8 cellular contexts compared by ENCODE assay signal in genomic region chr16:22191966-22192260, GRCh38. TPM values are rescaled to one million over a fixed set of nuclear protein-coding genes. Genes with fewer than 3 reads are reported as not detected.
DNase-seq lines count a peak whose midpoint lies in the region; ATAC-seq and TF ChIP-seq lines count a peak whose summit lies in the region.

No MANE protein-coding gene starts in this region.

- H3K36me3 Mint-ChIP-seq in activated naive CD8-positive, alpha-beta T cell treated with anti-CD3 and anti-CD28 coated beads, Interleukin-2, amount 10 ng/mL, durations not matched to agents 7 days and 5 days, result peaks cover 2% of the 10 kb centered on the region
- peaks cover 8 to 22% of the 10 kb centered on the region in 2 donors for H3K36me3 Mint-ChIP-seq in stimulated activated naive B cell treated with anti-CD40 and anti-IgM and Interleukin-4, amounts not matched to agents 10 μg/mL and 1 μg/mL and 100 μg/mL, for 72 hours

- no peak for DNase-seq in DND-41
- DNase-seq in NCI-H2227 (lab: John Stamatoyannopoulos, UW; ENCODE audit: unreplicated experiment), result peak; percentile 39
- no peak for DNase-seq in activated naive CD8-positive, alpha-beta T cell treated with anti-CD3 and anti-CD28 coated beads, Interleukin-2, amount 10 ng/mL, durations not matched to agents 7 days and 5 days
- DNase-seq in kidney epithelial cell (ENCODE audit: low read depth), result no peak
- DNase-seq in stimulated activated naive B cell treated with anti-CD40 and anti-IgM and Interleukin-4, amounts not matched to agents 10 μg/mL and 1 μg/mL and 100 μg/mL, for 72 hours, result no peak
- DNase-seq in HT-29 (ENCODE audit: low spot score), result no peak

- peak overlapping the region; percentile 98 for H3K4me3 Mint-ChIP-seq in activated naive CD8-positive, alpha-beta T cell treated with anti-CD3 and anti-CD28 coated beads, Interleukin-2, amount 10 ng/mL, durations not matched to agents 7 days and 5 days
- peak overlapping the region; percentile 73 to 91 for H3K4me3 Mint-ChIP-seq in stimulated activated naive B cell treated with anti-CD40 and anti-IgM and Interleukin-4, amounts not matched to agents 10 μg/mL and 1 μg/mL and 100 μg/mL, for 72 hours

- no peaks in the 10 kb centered on the region for H3K36me3 ChIP-seq in DND-41 (ENCODE audit: insufficient read depth, low read length)
- H3K36me3 ChIP-seq in kidney epithelial cell (ENCODE audit: control insufficient read depth, insufficient read depth, low read length), result no peaks in the 10 kb centered on the region

- H3K27me3 ChIP-seq in DND-41 (ENCODE audit: insufficient read depth, low read length, poor library complexity), result no peaks in the 10 kb centered on the region
- H3K27me3 ChIP-seq in kidney epithelial cell (ENCODE audit: control insufficient read depth, insufficient read depth, low read length), result no peaks in the 10 kb centered on the region

- POLR2A ChIA-PET in activated naive CD8-positive, alpha-beta T cell treated with anti-CD3 and anti-CD28 coated beads, Interleukin-2, amount 10 ng/mL, durations not matched to agents 7 days and 5 days (lab: Charles Lee), result interaction anchor here (1.2 to 4.6 kb wide), 7 partner anchors 10 to 185 kb away, joined by 3 to 27 read pairs (median 4); partner anchors contain the start of genes EEF2K and POLR3E

- H3K27ac Mint-ChIP-seq in activated naive CD8-positive, alpha-beta T cell treated with anti-CD3 and anti-CD28 coated beads, Interleukin-2, amount 10 ng/mL, durations not matched to agents 7 days and 5 days, result peak overlapping the region; percentile 92
- H3K27ac Mint-ChIP-seq in stimulated activated naive B cell treated with anti-CD40 and anti-IgM and Interleukin-4, amounts not matched to agents 10 μg/mL and 1 μg/mL and 100 μg/mL, for 72 hours, result peak overlapping the region; percentile 92

- no peak for TF ChIP-seq CTCF in DND-41 (IDR thresholded peaks at IDR 0.05; ENCODE audit: borderline replicate concordance, extremely low read depth, low read length, poor library complexity, severe bottlenecking)
- no peak for TF ChIP-seq CTCF in kidney epithelial cell (IDR thresholded peaks at IDR 0.05; ENCODE audit: insufficient read depth, low read length, poor library complexity, severe bottlenecking)

- ATAC-seq in DND-41 (ENCODE audit: insufficient read depth, low read depth) (no peak), HG03097 (IDR thresholded peaks at IDR 0.05; ENCODE audit: low FRiP score, unreplicated experiment) (no peak), GM19035 (IDR thresholded peaks at IDR 0.05; ENCODE audit: unreplicated experiment) (no peak)
- ATAC-seq in activated naive CD8-positive, alpha-beta T cell treated with anti-CD3 and anti-CD28 coated beads, Interleukin-2, amount 10 ng/mL, durations not matched to agents 7 days and 5 days (ENCODE audit: low read depth), result no peak
- no peak for ATAC-seq in stimulated activated naive B cell treated with anti-CD40 and anti-IgM and Interleukin-4, amounts not matched to agents 10 μg/mL and 1 μg/mL and 100 μg/mL, for 72 hours (replicated peaks)

- no peaks in the 10 kb centered on the region for H3K9me3 Mint-ChIP-seq in activated naive CD8-positive, alpha-beta T cell treated with anti-CD3 and anti-CD28 coated beads, Interleukin-2, amount 10 ng/mL, durations not matched to agents 7 days and 5 days
- H3K9me3 Mint-ChIP-seq in stimulated activated naive B cell treated with anti-CD40 and anti-IgM and Interleukin-4, amounts not matched to agents 10 μg/mL and 1 μg/mL and 100 μg/mL, for 72 hours, result peaks cover 11 to 12% of the 10 kb centered on the region in 2 donors

- peak overlapping the region; percentile 82 for H2AFZ ChIP-seq in DND-41 (ENCODE audit: low read depth, low read length)

- H3K4me3 ChIP-seq in DND-41 (ENCODE audit: low read depth in 1 of 2, low read length in 2 of 2) (peak overlapping the region; percentile 56 to 78; a peak in 3 of 4 replicates), kidney epithelial cell (ENCODE audit: low read depth, low read length) (peak overlapping the region; percentile 2)

- peaks cover 55% of the 10 kb centered on the region for H3K4me1 Mint-ChIP-seq in activated naive CD8-positive, alpha-beta T cell treated with anti-CD3 and anti-CD28 coated beads, Interleukin-2, amount 10 ng/mL, durations not matched to agents 7 days and 5 days
- H3K4me1 Mint-ChIP-seq in stimulated activated naive B cell treated with anti-CD40 and anti-IgM and Interleukin-4, amounts not matched to agents 10 μg/mL and 1 μg/mL and 100 μg/mL, for 72 hours, result peaks cover 50 to 65% of the 10 kb centered on the region in 2 donors

- H3K9ac ChIP-seq in DND-41 (ENCODE audit: low read depth, low read length), result peak overlapping the region; percentile 56

- H3K4me1 ChIP-seq in DND-41 (ENCODE audit: insufficient read depth, low read length), result peaks cover 65% of the 10 kb centered on the region

- H3K27me3 Mint-ChIP-seq in activated naive CD8-positive, alpha-beta T cell treated with anti-CD3 and anti-CD28 coated beads, Interleukin-2, amount 10 ng/mL, durations not matched to agents 7 days and 5 days, result peaks cover 2% of the 10 kb centered on the region
- peaks cover 4 to 5% of the 10 kb centered on the region in 2 donors for H3K27me3 Mint-ChIP-seq in stimulated activated naive B cell treated with anti-CD40 and anti-IgM and Interleukin-4, amounts not matched to agents 10 μg/mL and 1 μg/mL and 100 μg/mL, for 72 hours

- no peaks in the 10 kb centered on the region for H3K79me2 ChIP-seq in DND-41 (ENCODE audit: insufficient read depth, low read length)

- no peaks in the 10 kb centered on the region for H4K20me1 ChIP-seq in DND-41 (ENCODE audit: insufficient read depth, low read length)

- H3K4me2 ChIP-seq in DND-41 (ENCODE audit: insufficient read depth, low read length), result peak overlapping the region; percentile 97

- H3K9me3 ChIP-seq in DND-41 (ENCODE audit: insufficient read depth, low read length, severe bottlenecking), result no peaks in the 10 kb centered on the region

- H3K27ac ChIP-seq in DND-41 (ENCODE audit: low read length), result 0 out of 2 replicates have a peak overlapping the region, but pooled peaks have one; percentile 6

RNA-seq across cellular contexts. Expression of gene EEF2K, which starts 14.2 kb away (rescaled TPM):
- 10 to 100 TPM; 25.7 to 26.1 TPM for total RNA-seq in activated naive CD8-positive, alpha-beta T cell treated with anti-CD3 and anti-CD28 coated beads, Interleukin-2, amount 10 ng/mL, durations not matched to agents 7 days and 5 days
- total RNA-seq in kidney epithelial cell, result 6.8 and 12.3 TPM in 2 replicates
- total RNA-seq in HT-29 (2014; rRNA removed; shearing (Covaris generic)), result 11.1 and 16.5 TPM in 2 replicates

RNA-seq across cellular contexts. Expression of gene SDR42E2, which starts 29.6 kb away (rescaled TPM):
- under 1 TPM; 0.23 to 0.44 TPM for total RNA-seq in activated naive CD8-positive, alpha-beta T cell treated with anti-CD3 and anti-CD28 coated beads, Interleukin-2, amount 10 ng/mL, durations not matched to agents 7 days and 5 days
- total RNA-seq in kidney epithelial cell, result not detected in 2 replicates
- 0.05 TPM in 1 of 2 replicates, not detected in the other for total RNA-seq in HT-29 (2014; rRNA removed; shearing (Covaris generic))
